23 cellular contexts compared by ENCODE assay signal in the genomic region with DNA sequence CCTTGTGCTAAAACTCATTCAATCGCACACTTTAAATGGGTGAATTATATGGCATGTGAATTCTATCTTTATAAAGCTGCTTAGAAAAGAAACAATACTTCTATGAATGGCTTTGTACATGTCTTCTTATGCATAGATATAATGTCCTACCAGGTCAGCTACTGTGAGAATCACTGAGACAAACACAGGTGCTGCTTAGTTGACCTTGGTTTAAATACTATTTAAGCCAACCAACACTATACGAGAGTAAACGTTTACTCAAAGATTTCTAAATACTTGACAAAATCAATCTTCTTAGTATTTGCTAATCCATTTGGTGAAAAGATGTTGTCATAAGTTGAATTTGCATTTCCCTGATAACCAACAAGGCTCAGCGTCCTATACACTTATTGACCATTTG.
DNase-seq lines count a peak whose midpoint lies in the region; ATAC-seq, FAIRE-seq and TF ChIP-seq lines count a peak whose summit lies in the region.
"Had no signal": no experiment of that assay in that cellular context is flagged by ENCODE, and none has a peak within 500 bp of the region (broad histone marks: within the 10 kb centered on the region; RNA-seq: fewer than 3 reads in every experiment).

No MANE protein-coding gene starts in this region.

- ATAC-seq in right lobe of liver (peak; percentile 69 to 84 (median 78)), HepG2 (no peak), left lobe of liver (peak; percentile 65)
- ATAC-seq in CD4-positive, alpha-beta T cell (ENCODE audit: poor library complexity), result no peak
- ATAC-seq: CD8-positive, alpha-beta T cell had no signal

- H3K36me3 ChIP-seq in right lobe of liver (no peaks in the 10 kb centered on the region), HepG2 (replicated peaks in 1 of 2; ENCODE audit: control insufficient read depth in 1 of 2, insufficient read depth in 2 of 2, low read length in 2 of 2) (no peaks in the 10 kb centered on the region)
- H3K36me3 ChIP-seq: BLaER1 had no signal

- no peaks in the 10 kb centered on the region for H3K9me3 Mint-ChIP-seq in CD4-positive, alpha-beta T cell

- H3K4me3 Mint-ChIP-seq in CD4-positive, alpha-beta T cell, result no peak overlapping the region
- H3K4me3 Mint-ChIP-seq: CD14-positive monocyte; CD4-positive, CD25-positive, alpha-beta regulatory T cell; CD8-positive, alpha-beta T cell had no signal

- no peak overlapping the region for H3K27ac Mint-ChIP-seq in CD4-positive, alpha-beta T cell
- H3K27ac Mint-ChIP-seq: CD14-positive monocyte; CD4-positive, CD25-positive, alpha-beta regulatory T cell; CD8-positive, alpha-beta T cell had no signal

- H3K4me1 ChIP-seq in right lobe of liver, result peaks cover 0 to 9% (median 0%) of the 10 kb centered on the region in 4 donors
- H3K4me1 ChIP-seq in HepG2 (ENCODE audit: insufficient read depth, low read length), result no peaks in the 10 kb centered on the region
- H3K4me1 ChIP-seq: BE2C, Caco-2 had no signal

- H4K20me1 ChIP-seq in HepG2 (ENCODE audit: insufficient read depth, low read length), result no peaks in the 10 kb centered on the region
- H4K20me1 ChIP-seq: BLaER1 had no signal

- H3K4me1 Mint-ChIP-seq in CD4-positive, alpha-beta T cell (ENCODE audit: low read depth), result no peaks in the 10 kb centered on the region

- H3K9me3 ChIP-seq in right lobe of liver (no peaks in the 10 kb centered on the region), HepG2 (ENCODE audit: low read length) (no peaks in the 10 kb centered on the region)
- no peaks in the 10 kb centered on the region for H3K9me3 ChIP-seq in CD4-positive, alpha-beta T cell (ENCODE audit: control insufficient read depth, low read length)
- H3K9me3 ChIP-seq: BE2C, BLaER1, Caco-2 had no signal

- no peak overlapping the region for H3K9ac ChIP-seq in HepG2 (ENCODE audit: insufficient read depth, low read depth, low read length)
- H3K9ac ChIP-seq: BLaER1 had no signal

- no peak for TF ChIP-seq CTCF in right lobe of liver (IDR thresholded peaks at IDR 0.05)
- no peak for TF ChIP-seq CTCF in HepG2 (CRISPR knock-in tag; IDR thresholded peaks at IDR 0.05)
- TF ChIP-seq CTCF in CD4-positive, alpha-beta T cell (IDR thresholded peaks at IDR 0.05), result no peak

- H3K4me3 ChIP-seq in right lobe of liver (no peak overlapping the region), HepG2 (replicated peaks in 1 of 3; ENCODE audit: insufficient read depth in 1 of 3, low read depth in 2 of 3, low read length in 3 of 3) (no peak overlapping the region)
- H3K4me3 ChIP-seq: BLaER1 had no signal

- no TSS peak for BruUV-seq in HepG2 (replicated peaks; lab: Mats Ljungman, UMichigan)

- no peak overlapping the region for H3K4me2 ChIP-seq in HepG2 (ENCODE audit: low read depth, low read length)

- 34% methylated on average over 4 of the region's 4 CpGs for WGBS in right lobe of liver (ENCODE audit: insufficient coverage, low coverage, low lambda C conversion rate, missing lambda C conversion rate)
- WGBS in HepG2 (ENCODE audit: low lambda C conversion rate), result 26% methylated on average over 4 of the region's 4 CpGs

- FAIRE-seq in HepG2 (lab: Jason Lieb, UNC), result no peak
- FAIRE-seq: D721Med, G401.6, GM12891, GM19239 had no signal

- peaks cover 3% of the 10 kb centered on the region for H3K36me3 Mint-ChIP-seq in CD4-positive, alpha-beta T cell (ENCODE audit: low read depth)
- H3K36me3 Mint-ChIP-seq: CD14-positive monocyte had no signal

- no peak overlapping the region for H3K27ac ChIP-seq in right lobe of liver
- H3K27ac ChIP-seq in HepG2 (ENCODE audit: extremely low read length, insufficient read depth, low read length), result no peak overlapping the region
- H3K27ac ChIP-seq in CD4-positive, alpha-beta T cell (ENCODE audit: low read depth, low read length), result no peak overlapping the region
- H3K27ac ChIP-seq: 22Rv1, BLaER1 had no signal

- no peak overlapping the region for H2AFZ ChIP-seq in HepG2 (ENCODE audit: low read length)

- H3K79me2 ChIP-seq in HepG2 (ENCODE audit: insufficient read depth, low read length), result no peaks in the 10 kb centered on the region

- no peaks in the 10 kb centered on the region for H3K27me3 Mint-ChIP-seq in CD4-positive, alpha-beta T cell
- H3K27me3 Mint-ChIP-seq: CD4-positive, CD25-positive, alpha-beta regulatory T cell had no signal

- no peak for TF ChIP-seq RAD21 in HepG2 (CRISPR knock-in tag; IDR thresholded peaks at IDR 0.05)

- intact Hi-C loops in right lobe of liver (cut with DNase I), result no loop called here
- intact Hi-C loops in HepG2 (cut with micrococcal nuclease; ENCODE audit: unreplicated experiment), result no loop called here
- intact Hi-C loops in CD4-positive, alpha-beta T cell (cut with DNase I, micrococcal nuclease), result no loop called here

- POLR2A ChIA-PET in HepG2 (lab: Yijun Ruan, JAX), result no interaction called here
- POLR2A ChIA-PET in CD4-positive, alpha-beta T cell (lab: Charles Lee), result no interaction called here

- TF ChIP-seq POLR2A in right lobe of liver (IDR thresholded peaks at IDR 0.05), result no peak
- no peak for TF ChIP-seq POLR2A in HepG2 (IDR thresholded peaks at IDR 0.05; ENCODE audit: insufficient read depth in 1 of 2, low read depth in 2 of 2, low read length in 2 of 2)

- H3K27me3 ChIP-seq in right lobe of liver (no peaks in the 10 kb centered on the region), HepG2 (ENCODE audit: control insufficient read depth in 1 of 2, insufficient read depth in 2 of 2, low read length in 2 of 2) (no peaks in the 10 kb centered on the region)
- H3K27me3 ChIP-seq in CD4-positive, alpha-beta T cell (ENCODE audit: control insufficient read depth, insufficient read depth, low read length), result no peaks in the 10 kb centered on the region
- H3K27me3 ChIP-seq: BE2C, BLaER1 had no signal

- in situ Hi-C loops in HepG2 (cut with HindIII; ENCODE audit: extremely low pct_ligation_motif_present, low pct_unique_long_range_greater_than_20kb), result no loop called here

- DNase-seq in DMS53 (lab: John Stamatoyannopoulos, UW) (peak; percentile 9), DMS53 treated with DMSO at 0.1 percent for 48 hours (lab: John Stamatoyannopoulos, UW; ENCODE audit: unreplicated experiment) (no peak), right lobe of liver (no peak), HepG2 (ENCODE audit: low spot score) (no peak), left lobe of liver (ENCODE audit: low spot score) (no peak)
- no peak for DNase-seq in stimulated activated CD4-positive, alpha-beta T cell treated with anti-CD3 and anti-CD28 coated beads, Interleukin-4, amount 100 ng/mL, for 4 hours
- no peak for DNase-seq in CD4-positive, alpha-beta T cell
- DNase-seq: ACHN; BE2C; C1 segment of cervical spinal cord; Caco-2; Calu3; CD4-positive, CD25-positive, alpha-beta regulatory T cell; CD8-positive, alpha-beta T cell; DMS79 treated with DMSO at 0.1 percent for 48 hours; GF-D8 had no signal

- TF ChIP-seq EP300 in HepG2 (IDR thresholded peaks at IDR 0.05; ENCODE audit: low read depth in 2 of 2, low read length in 2 of 2) (no peak), HepG2 (CRISPR knock-in tag; IDR thresholded peaks at IDR 0.05; ENCODE audit: borderline replicate concordance) (no peak)

- CTCF ChIA-PET in HepG2 (lab: Yijun Ruan, JAX; ENCODE audit: low intra/inter-chr PET ratio, low total read pairs), result no interaction called here
- CTCF ChIA-PET in CD4-positive, alpha-beta T cell (lab: Charles Lee), result no interaction called here

TF ChIP-seq in HepG2, 621 proteins besides CTCF, POLR2A, EP300 and RAD21 (continues in another document):
- TF ChIP-seq GMEB1 (CRISPR knock-in tag; IDR thresholded peaks at IDR 0.05; ENCODE audit: borderline replicate concordance) (no peak), SNRNP70 (IDR thresholded peaks at IDR 0.05; ENCODE audit: low read depth, low read length) (no peak), SMAD1 (CRISPR knock-in tag; IDR thresholded peaks at IDR 0.05; ENCODE audit: borderline replicate concordance, low read depth) (no peak)
- TF ChIP-seq, protein P1, sequence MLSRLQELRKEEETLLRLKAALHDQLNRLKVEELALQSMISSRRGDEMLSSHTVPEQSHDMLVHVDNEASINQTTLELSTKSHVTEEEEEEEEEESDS (CRISPR knock-in tag; IDR thresholded peaks at IDR 0.05; ENCODE audit: borderline replicate concordance), result no peak
- TF ChIP-seq, protein P2, sequence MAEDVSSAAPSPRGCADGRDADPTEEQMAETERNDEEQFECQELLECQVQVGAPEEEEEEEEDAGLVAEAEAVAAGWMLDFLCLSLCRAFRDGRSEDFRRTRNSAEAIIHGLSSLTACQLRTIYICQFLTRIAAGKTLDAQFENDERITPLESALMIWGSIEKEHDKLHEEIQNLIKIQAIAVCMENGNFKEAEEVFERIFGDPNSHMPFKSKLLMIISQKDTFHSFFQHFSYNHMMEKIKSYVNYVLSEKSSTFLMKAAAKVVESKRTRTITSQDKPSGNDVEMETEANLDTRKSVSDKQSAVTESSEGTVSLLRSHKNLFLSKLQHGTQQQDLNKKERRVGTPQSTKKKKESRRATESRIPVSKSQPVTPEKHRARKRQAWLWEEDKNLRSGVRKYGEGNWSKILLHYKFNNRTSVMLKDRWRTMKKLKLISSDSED (CRISPR knock-in tag; IDR thresholded peaks at IDR 0.05), result no peak
- TF ChIP-seq, protein P3, sequence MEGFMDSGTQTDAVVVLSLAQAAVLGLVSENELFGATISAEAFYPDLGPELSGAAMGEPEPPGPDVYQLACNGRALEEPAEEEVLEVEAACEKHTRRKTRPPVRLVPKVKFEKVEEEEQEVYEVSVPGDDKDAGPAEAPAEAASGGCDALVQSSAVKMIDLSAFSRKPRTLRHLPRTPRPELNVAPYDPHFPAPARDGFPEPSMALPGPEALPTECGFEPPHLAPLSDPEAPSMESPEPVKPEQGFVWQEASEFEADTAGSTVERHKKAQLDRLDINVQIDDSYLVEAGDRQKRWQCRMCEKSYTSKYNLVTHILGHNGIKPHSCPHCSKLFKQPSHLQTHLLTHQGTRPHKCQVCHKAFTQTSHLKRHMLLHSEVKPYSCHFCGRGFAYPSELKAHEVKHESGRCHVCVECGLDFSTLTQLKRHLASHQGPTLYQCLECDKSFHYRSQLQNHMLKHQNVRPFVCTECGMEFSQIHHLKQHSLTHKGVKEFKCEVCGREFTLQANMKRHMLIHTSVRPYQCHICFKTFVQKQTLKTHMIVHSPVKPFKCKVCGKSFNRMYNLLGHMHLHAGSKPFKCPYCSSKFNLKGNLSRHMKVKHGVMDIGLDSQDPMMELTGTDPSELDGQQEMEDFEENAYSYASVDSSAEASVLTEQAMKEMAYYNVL (CRISPR knock-in tag; IDR thresholded peaks at IDR 0.05; ENCODE audit: borderline replicate concordance), result no peak

Comparison
In these comparisons a context has a peak if more than half of its experiments do, and no peak if none do; other contexts are left out.
1. ATAC-seq: peak in right lobe of liver (4 of 4) and left lobe of liver (single experiment); none in HepG2 (single experiment) and CD4-positive, alpha-beta T cell (single experiment).